Comparison of ENCODE assay signal across 27 cellular contexts in the genomic region with DNA sequence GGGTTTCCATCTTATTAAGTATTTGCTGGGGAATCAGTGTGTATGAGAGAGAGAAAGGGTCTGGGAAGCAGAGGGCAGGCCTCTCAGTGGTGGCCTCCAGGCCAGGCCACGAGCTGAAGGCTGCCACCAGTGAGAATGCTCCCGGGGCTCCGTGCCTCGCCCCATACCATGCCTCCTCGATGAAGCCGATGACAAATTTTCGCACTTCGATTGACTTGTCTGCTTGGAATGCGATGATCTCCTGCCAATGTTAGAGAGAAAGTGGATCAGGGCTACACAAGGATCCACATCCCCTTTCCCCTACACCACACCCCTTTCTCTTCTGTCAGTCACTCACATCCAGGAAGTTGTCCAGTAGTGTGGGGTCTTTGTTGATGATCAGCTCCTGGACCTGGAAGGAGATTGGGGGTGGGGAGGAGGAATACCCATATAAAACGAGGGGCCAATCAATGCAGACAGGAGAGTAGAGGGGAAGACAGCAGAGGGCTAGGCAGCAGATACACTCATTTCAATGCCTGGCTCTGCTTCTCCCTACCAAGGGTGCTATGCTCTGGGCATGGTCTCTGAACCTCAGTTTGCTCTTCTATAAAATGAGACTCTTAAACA. TPM values are rescaled to one million over a fixed set of nuclear protein-coding genes. Genes with fewer than 3 reads are reported as not detected.
DNase-seq lines count a peak whose midpoint lies in the region; ATAC-seq, FAIRE-seq and TF ChIP-seq lines count a peak whose summit lies in the region.
"Had no signal": no experiment of that assay in that cellular context is flagged by ENCODE, and none has a peak within 500 bp of the region (broad histone marks: within the 10 kb centered on the region; RNA-seq: fewer than 3 reads in every experiment).

No MANE protein-coding gene starts in this region.

- H3K4me2 ChIP-seq in endothelial cell of umbilical vein (ENCODE audit: insufficient read depth, low read length) (no peak overlapping the region), osteoblast (ENCODE audit: insufficient read depth, low read length) (no peak overlapping the region)
- H3K4me2 ChIP-seq: BLaER1 treated with 17β-estradiol and CSF1 and Interleukin-3, amounts not matched to agents 10 nM and 100 nM; GM23338 had no signal

- no peaks in the 10 kb centered on the region for H3K9me1 ChIP-seq in endothelial cell of umbilical vein (replicated peaks; ENCODE audit: control insufficient read depth, extremely low read depth, insufficient read depth, low read length)

- H4K20me1 ChIP-seq in endothelial cell of umbilical vein (replicated peaks; ENCODE audit: control insufficient read depth, extremely low read depth, insufficient read depth, low read length): no peaks in the 10 kb centered on the region
- peaks cover 15% of the 10 kb centered on the region for H4K20me1 ChIP-seq in osteoblast (ENCODE audit: insufficient read depth, low read length)

- POLR2A ChIA-PET in endothelial cell of umbilical vein (lab: Charles Lee): no interaction called here

- intact Hi-C loops in endothelial cell of umbilical vein (cut with micrococcal nuclease): no loop called here

- dilution Hi-C loops in endothelial cell of umbilical vein (cut with MboI; ENCODE audit: extremely low pct_ligation_motif_present, low sequenced_read_pairs): no loop called here

- TF ChIP-seq CTCF in endothelial cell of umbilical vein (IDR thresholded peaks at IDR 0.05; ENCODE audit: extremely low read depth in 1 of 2, insufficient read depth in 1 of 2, low read depth in 1 of 2, low read length in 2 of 2) (no peak), osteoblast (IDR thresholded peaks at IDR 0.05; ENCODE audit: extremely low read depth, low read depth, low read length) (no peak)

- ATAC-seq in GM18858 (IDR thresholded peaks at IDR 0.05; ENCODE audit: unreplicated experiment): no peak
- ATAC-seq: GM23338; naive thymus-derived CD8-positive, alpha-beta T cell; stimulated activated naive B cell treated with anti-CD40 and anti-IgM and Interleukin-4, amounts not matched to agents 10 μg/mL and 1 μg/mL and 100 μg/mL, for 72 hours had no signal

- CTCF ChIA-PET in endothelial cell of umbilical vein (lab: Charles Lee): no interaction called here

- H3K4me3 ChIP-seq in endothelial cell of umbilical vein (replicated peaks in 1 of 3; ENCODE audit: insufficient read depth in 1 of 3, low read depth in 1 of 3, low read length in 3 of 3) (no peak overlapping the region), osteoblast (ENCODE audit: insufficient read depth, low read length) (no peak overlapping the region)
- H3K4me3 ChIP-seq: BLaER1 treated with 17β-estradiol and CSF1 and Interleukin-3, amounts not matched to agents 10 nM and 100 nM; colonic mucosa; GM23338; SJCRH30 had no signal

- H3K9ac ChIP-seq in endothelial cell of umbilical vein (replicated peaks; ENCODE audit: extremely low read depth, insufficient read depth, low read length): no peak overlapping the region
- H3K9ac ChIP-seq: BLaER1 treated with 17β-estradiol and CSF1 and Interleukin-3, amounts not matched to agents 10 nM and 100 nM had no signal

- no peak overlapping the region for H2AFZ ChIP-seq in endothelial cell of umbilical vein (ENCODE audit: low read depth, low read length)
- H2AFZ ChIP-seq in osteoblast (ENCODE audit: low read length): no peak overlapping the region
- H2AFZ ChIP-seq: GM23338 had no signal

- no peaks in the 10 kb centered on the region for H3K4me1 ChIP-seq in endothelial cell of umbilical vein (ENCODE audit: control insufficient read depth, extremely low read depth, insufficient read depth, low read length)
- H3K4me1 ChIP-seq in osteoblast (ENCODE audit: insufficient read depth, low read length): peaks cover 7% of the 10 kb centered on the region
- H3K4me1 ChIP-seq: BLaER1 treated with 17β-estradiol and CSF1 and Interleukin-3, amounts not matched to agents 10 nM and 100 nM; colonic mucosa; SJCRH30 had no signal

- peaks cover 39 to 54% of the 10 kb centered on the region in 2 experiments for H3K36me3 ChIP-seq in endothelial cell of umbilical vein (ENCODE audit: control insufficient read depth in 2 of 2, extremely low read depth in 1 of 2, insufficient read depth in 2 of 2, low read length in 2 of 2)
- H3K36me3 ChIP-seq in osteoblast (ENCODE audit: insufficient read depth, low read length): peaks cover 69% of the 10 kb centered on the region

- FAIRE-seq in endothelial cell of umbilical vein (lab: Jason Lieb, UNC): peak; percentile 24
- FAIRE-seq: bronchial epithelial cell, kidney had no signal

- H3K79me2 ChIP-seq in endothelial cell of umbilical vein (ENCODE audit: control insufficient read depth, insufficient read depth, low read length) (peaks cover 12% of the 10 kb centered on the region), osteoblast (ENCODE audit: insufficient read depth, low read length) (peaks cover 24% of the 10 kb centered on the region)

- BruUV-seq in endothelial cell of umbilical vein (replicated peaks; lab: Mats Ljungman, UMichigan): no TSS peak

- H3K9me3 ChIP-seq in endothelial cell of umbilical vein (replicated peaks; ENCODE audit: control insufficient read depth, insufficient read depth, low read length) (no peaks in the 10 kb centered on the region), osteoblast (ENCODE audit: low read depth, low read length) (no peaks in the 10 kb centered on the region)
- H3K9me3 ChIP-seq: BLaER1 treated with 17β-estradiol and CSF1 and Interleukin-3, amounts not matched to agents 10 nM and 100 nM; colonic mucosa; SJCRH30 had no signal

- H3K27ac ChIP-seq in endothelial cell of umbilical vein (ENCODE audit: insufficient read depth, low read depth, low read length) (no peak overlapping the region), osteoblast (ENCODE audit: low read depth, low read length) (peak overlapping the region; percentile 25)
- H3K27ac ChIP-seq: BLaER1 treated with 17β-estradiol and CSF1 and Interleukin-3, amounts not matched to agents 10 nM and 100 nM; colonic mucosa; SJCRH30 had no signal

- no peak for TF ChIP-seq POLR2A in endothelial cell of umbilical vein (IDR thresholded peaks at IDR 0.05; ENCODE audit: low read depth, low read length)

- peak; percentile 78 for DNase-seq in ELR (ENCODE audit: low read depth)
- DNase-seq in M059J (ENCODE audit: low read depth): peak; percentile 24
- DNase-seq in endothelial cell of umbilical vein (ENCODE audit: low read depth, low spot score): no peak
- DNase-seq in osteoblast (ENCODE audit: insufficient read length, low spot score, missing footprints): peak; percentile 86
- no peak for DNase-seq in stimulated activated CD4-positive, alpha-beta T cell treated with anti-CD3 and anti-CD28 coated beads, Interleukin-12 subunit alpha, Interleukin-12 subunit beta, amount 100 ng/mL, for 4 hours
- DNase-seq in NCI-H510A treated with DMSO at 0.1 percent for 48 hours (lab: John Stamatoyannopoulos, UW): no peak
- DNase-seq in GM03348 (ENCODE audit: low spot score): no peak
- DNase-seq: activated CD4-positive, alpha-beta memory T cell treated with anti-CD3 and anti-CD28 coated beads for 36 hours; activated CD4-positive, CD25-positive, alpha-beta regulatory T cell; activated naive CD4-positive, alpha-beta T cell treated with Interleukin-2 at 50 U/mL for 16 hours; colonic mucosa; effector memory CD4-positive, alpha-beta T cell; erythroblast; kidney; naive thymus-derived CD8-positive, alpha-beta T cell; NCI-H1048; NCI-H446; NCI-H82; SJCRH30; stimulated activated naive B cell treated with anti-CD40 and anti-IgM and Interleukin-4, amounts not matched to agents 10 μg/mL and 1 μg/mL and 100 μg/mL, for 72 hours had no signal

- H3K27me3 ChIP-seq in endothelial cell of umbilical vein (ENCODE audit: control insufficient read depth in 2 of 2, insufficient read depth in 2 of 2, low read length in 2 of 2) (no peaks in the 10 kb centered on the region), osteoblast (ENCODE audit: insufficient read depth, low read length) (no peaks in the 10 kb centered on the region)
- H3K27me3 ChIP-seq: BLaER1 treated with 17β-estradiol and CSF1 and Interleukin-3, amounts not matched to agents 10 nM and 100 nM; colonic mucosa; SJCRH30 had no signal

RNA-seq across cellular contexts. Expression of a gene that starts 10.7 kb away (rescaled TPM):
- 35.9 and 36.5 TPM in 2 replicates for total RNA-seq in M059J (2014; rRNA removed; shearing (Covaris generic))
- total RNA-seq in endothelial cell of umbilical vein (94.5 and 95.7 TPM in 2 replicates), osteoblast (30.6 and 42.0 TPM in 2 replicates)
- 89.8 and 104 TPM in 2 replicates for polyA plus RNA-seq in endothelial cell of umbilical vein
- 72.6 and 78.3 TPM in 2 replicates for polyA plus RNA-seq in endothelial cell of umbilical vein (2011; cell fraction: cytosol; rRNA removed)
- polyA plus RNA-seq in endothelial cell of umbilical vein (2011; cell fraction: nucleus; rRNA removed): 199 and 231 TPM in 2 replicates
- polyA plus RNA-seq in endothelial cell of umbilical vein (2012): 56.8 and 66.9 TPM in 2 replicates
- polyA minus RNA-seq in endothelial cell of umbilical vein: 110 and 130 TPM in 2 replicates
- 47.6 TPM for polyA minus RNA-seq in endothelial cell of umbilical vein (2011; cell fraction: cytosol; rRNA and poly(A)+ RNA removed)
- polyA minus RNA-seq in endothelial cell of umbilical vein (2011; cell fraction: nucleus; rRNA and poly(A)+ RNA removed): 58.9 and 68.7 TPM in 2 replicates

RNA-seq across cellular contexts. Expression of a gene that starts 11.9 kb away (rescaled TPM):
- 0.27 TPM in 1 of 2 replicates, not detected in the other for total RNA-seq in M059J (2014; rRNA removed; shearing (Covaris generic))
- total RNA-seq in endothelial cell of umbilical vein (not detected in 2 replicates), osteoblast (not detected in 2 replicates)
- 0.06 TPM in 2 replicates for polyA plus RNA-seq in endothelial cell of umbilical vein
- polyA plus RNA-seq in endothelial cell of umbilical vein (2011; cell fraction: cytosol; rRNA removed): 0.04 and 0.06 TPM in 2 replicates
- 0.12 TPM in 1 of 2 replicates, not detected in the other for polyA plus RNA-seq in endothelial cell of umbilical vein (2011; cell fraction: nucleus; rRNA removed)
- polyA plus RNA-seq in endothelial cell of umbilical vein (2012): not detected in 2 replicates
- 0.25 TPM in 1 of 2 replicates, not detected in the other for polyA minus RNA-seq in endothelial cell of umbilical vein
- polyA minus RNA-seq in endothelial cell of umbilical vein (2011; cell fraction: cytosol; rRNA and poly(A)+ RNA removed): not detected
- polyA minus RNA-seq in endothelial cell of umbilical vein (2011; cell fraction: nucleus; rRNA and poly(A)+ RNA removed): not detected in 2 replicates
- total RNA-seq: bronchial epithelial cell; naive thymus-derived CD8-positive, alpha-beta T cell; ureter had no signal
- polyA plus RNA-seq: naive thymus-derived CD8-positive, alpha-beta T cell had no signal

RNA-seq across cellular contexts. Expression of a gene that starts 33.7 kb away (rescaled TPM):
- total RNA-seq in M059J (2014; rRNA removed; shearing (Covaris generic)): 10.7 and 29.4 TPM in 2 replicates
- 17.1 and 17.5 TPM in 2 replicates for total RNA-seq in endothelial cell of umbilical vein
- polyA plus RNA-seq in endothelial cell of umbilical vein: 12.3 and 16.6 TPM in 2 replicates
- 7.2 and 10.9 TPM in 2 replicates for polyA plus RNA-seq in endothelial cell of umbilical vein (2011; cell fraction: cytosol; rRNA removed)
- polyA plus RNA-seq in endothelial cell of umbilical vein (2011; cell fraction: nucleus; rRNA removed): 4.3 and 4.4 TPM in 2 replicates
- 6.3 and 11.4 TPM in 2 replicates for polyA plus RNA-seq in endothelial cell of umbilical vein (2012)
- polyA minus RNA-seq in endothelial cell of umbilical vein: 6.5 and 8.5 TPM in 2 replicates
- 18.9 TPM for polyA minus RNA-seq in endothelial cell of umbilical vein (2011; cell fraction: cytosol; rRNA and poly(A)+ RNA removed)
- polyA minus RNA-seq in endothelial cell of umbilical vein (2011; cell fraction: nucleus; rRNA and poly(A)+ RNA removed): 3.5 and 6.5 TPM in 2 replicates
- total RNA-seq in osteoblast: 28.6 and 35.8 TPM in 2 replicates

RNA-seq across cellular contexts. Expression of a gene that starts 37.1 kb away (rescaled TPM):
- total RNA-seq in M059J (2014; rRNA removed; shearing (Covaris generic)): not detected in 2 replicates
- total RNA-seq in endothelial cell of umbilical vein (0.25 and 0.62 TPM in 2 replicates), osteoblast (under 0.01 and 0.29 TPM in 2 replicates)
- polyA plus RNA-seq in endothelial cell of umbilical vein: 0.03 TPM in 1 of 2 replicates, not detected in the other
- not detected in 2 replicates for polyA plus RNA-seq in endothelial cell of umbilical vein (2011; cell fraction: cytosol; rRNA removed)
- polyA plus RNA-seq in endothelial cell of umbilical vein (2011; cell fraction: nucleus; rRNA removed): 0.20 and 0.21 TPM in 2 replicates
- polyA plus RNA-seq in endothelial cell of umbilical vein (2012): not detected in 2 replicates
- polyA minus RNA-seq in endothelial cell of umbilical vein: 0.08 TPM in 1 of 2 replicates, not detected in the other
- not detected for polyA minus RNA-seq in endothelial cell of umbilical vein (2011; cell fraction: cytosol; rRNA and poly(A)+ RNA removed)
- 0.29 and 0.82 TPM in 2 replicates for polyA minus RNA-seq in endothelial cell of umbilical vein (2011; cell fraction: nucleus; rRNA and poly(A)+ RNA removed)
- total RNA-seq: bronchial epithelial cell, HT-29 had no signal
- polyA plus RNA-seq: liver; naive thymus-derived CD8-positive, alpha-beta T cell had no signal

RNA-seq across cellular contexts. Expression of a gene that starts 50.2 kb away (rescaled TPM):
- total RNA-seq in M059J (2014; rRNA removed; shearing (Covaris generic)): 1.0 and 4.7 TPM in 2 replicates
- 9.0 and 9.6 TPM in 2 replicates for total RNA-seq in endothelial cell of umbilical vein
- polyA plus RNA-seq in endothelial cell of umbilical vein: 3.9 TPM in 2 replicates
- 2.0 and 2.8 TPM in 2 replicates for polyA plus RNA-seq in endothelial cell of umbilical vein (2011; cell fraction: cytosol; rRNA removed)
- polyA plus RNA-seq in endothelial cell of umbilical vein (2011; cell fraction: nucleus; rRNA removed): 2.8 and 3.5 TPM in 2 replicates
- polyA plus RNA-seq in endothelial cell of umbilical vein (2012): 6.0 and 7.5 TPM in 2 replicates
- 1.1 and 1.2 TPM in 2 replicates for polyA minus RNA-seq in endothelial cell of umbilical vein
- 2.0 TPM for polyA minus RNA-seq in endothelial cell of umbilical vein (2011; cell fraction: cytosol; rRNA and poly(A)+ RNA removed)
- polyA minus RNA-seq in endothelial cell of umbilical vein (2011; cell fraction: nucleus; rRNA and poly(A)+ RNA removed): 0.72 and 1.3 TPM in 2 replicates
- total RNA-seq in osteoblast: 2.1 and 3.3 TPM in 2 replicates

Comparison
In these comparisons a context has a peak if more than half of its experiments do, and no peak if none do; other contexts are left out.
1. DNase-seq: peak in ELR (single experiment), M059J (single experiment) and osteoblast (single experiment); none in endothelial cell of umbilical vein (single experiment), stimulated activated CD4-positive, alpha-beta T cell treated with anti-CD3 and anti-CD28 coated beads, Interleukin-12 subunit alpha, Interleukin-12 subunit beta, amount 100 ng/mL, for 4 hours (single experiment), NCI-H510A treated with DMSO at 0.1 percent for 48 hours (single experiment) and GM03348 (single experiment).